Comparison of ENCODE assay signal across 1 cellular context in genomic region chr6:157091243-157091642, GRCh38.
TF ChIP-seq lines count a peak whose summit lies in the region.

No MANE protein-coding gene starts in this region.

TF ChIP-seq in GM23338, 12 proteins besides CTCF, POLR2A, EP300 and RAD21 (continued from another document):
- TF ChIP-seq REST (IDR thresholded peaks at IDR 0.05; ENCODE audit: unreplicated experiment) (no peak), ETS1 (IDR thresholded peaks at IDR 0.05) (no peak), ZNF331 (CRISPR knock-in tag; IDR thresholded peaks at IDR 0.05; ENCODE audit: low read depth) (no peak), JUNB (IDR thresholded peaks at IDR 0.05; ENCODE audit: unreplicated experiment) (no peak), POLR2AphosphoS5 (IDR thresholded peaks at IDR 0.05; ENCODE audit: low read depth) (no peak), NANOG (IDR thresholded peaks at IDR 0.05; ENCODE audit: borderline replicate concordance) (no peak), ZNF462 (CRISPR knock-in tag; IDR thresholded peaks at IDR 0.05) (no peak), EZH2 (IDR thresholded peaks at IDR 0.05; ENCODE audit: low read depth, unreplicated experiment) (no peak), CREB1 (CRISPR knock-in tag; IDR thresholded peaks at IDR 0.05; ENCODE audit: low read depth) (no peak), STAT1 (IDR thresholded peaks at IDR 0.05; ENCODE audit: unreplicated experiment) (no peak), EZH2phosphoT487 (IDR thresholded peaks at IDR 0.05; ENCODE audit: unreplicated experiment) (no peak)
